Comparison of ENCODE assay signal across 11 cellular contexts in genomic region chr15:90981681-90982080, GRCh38. TPM values are rescaled to one million over a fixed set of nuclear protein-coding genes. Genes with fewer than 3 reads are reported as not detected.
DNase-seq lines count a peak whose midpoint lies in the region; ATAC-seq, FAIRE-seq and TF ChIP-seq lines count a peak whose summit lies in the region.
"Had no signal": no experiment of that assay in that cellular context is flagged by ENCODE, and none has a peak within 500 bp of the region (broad histone marks: within the 10 kb centered on the region; RNA-seq: fewer than 3 reads in every experiment).

No MANE protein-coding gene starts in this region.

- no peak overlapping the region for H3K4me3 ChIP-seq in pancreas
- H3K4me3 ChIP-seq: Peyer's patch, stomach had no signal

- H3K9me3 ChIP-seq in pancreas: no peaks in the 10 kb centered on the region
- H3K9me3 ChIP-seq: Peyer's patch, stomach had no signal

- peak; percentile 68 for ATAC-seq in HG02678 (IDR thresholded peaks at IDR 0.05; ENCODE audit: unreplicated experiment)
- peak; percentile 58 for ATAC-seq in HG03571 (IDR thresholded peaks at IDR 0.05; ENCODE audit: unreplicated experiment)
- ATAC-seq in pancreas: no peak
- ATAC-seq in foreskin keratinocyte: no peak

- H3K27ac ChIP-seq in pancreas (no peak overlapping the region), foreskin keratinocyte (no peak overlapping the region)
- H3K27ac ChIP-seq: Peyer's patch, stomach had no signal

- H3K4me1 ChIP-seq in pancreas: no peaks in the 10 kb centered on the region
- H3K4me1 ChIP-seq in foreskin keratinocyte: no peaks in the 10 kb centered on the region
- H3K4me1 ChIP-seq: Peyer's patch, stomach had no signal

- FAIRE-seq in GM19239 (lab: Jason Lieb, UNC): peak; percentile 89
- no peak for FAIRE-seq in pancreas (lab: Jason Lieb, UNC)
- no peak for FAIRE-seq in HTR-8/SVneo (lab: Jason Lieb, UNC)

- TF ChIP-seq CTCF in pancreas (IDR thresholded peaks at IDR 0.05): no peak
- TF ChIP-seq CTCF in foreskin keratinocyte (conservative IDR thresholded peaks at IDR 0.05): no peak

- intact Hi-C loops in pancreas (cut with DNase I): no loop called here
- intact Hi-C loops in head of caudate nucleus (cut with DNase I): no loop called here

- H3K27me3 ChIP-seq in pancreas (no peaks in the 10 kb centered on the region), foreskin keratinocyte (no peaks in the 10 kb centered on the region)
- H3K27me3 ChIP-seq: Peyer's patch, stomach had no signal

- peaks cover 0 to 8% (median 0%) of the 10 kb centered on the region in 3 donors for H3K36me3 ChIP-seq in pancreas
- H3K36me3 ChIP-seq: Peyer's patch had no signal

- DNase-seq in CD1c-positive myeloid dendritic cell (ENCODE audit: extremely low spot score) (peak; percentile 28), GM19239 (ENCODE audit: insufficient read length, low spot score) (no peak), pancreas (no peak), HTR-8/SVneo (ENCODE audit: insufficient read length, low spot score) (no peak), foreskin keratinocyte (no peak), head of caudate nucleus (no peak)
- DNase-seq: NCI-H1092, Peyer's patch, stomach had no signal

- WGBS in pancreas, 2 donors: 96 to 98% methylated on average over 6 of the region's 6 CpGs

RNA-seq across cellular contexts. Expression of gene PRC1, which starts 12.7 kb away (rescaled TPM):
- total RNA-seq in pancreas (1 to 10 TPM; 3.9 to 5.8 (median 4.8) TPM), foreskin keratinocyte (136 and 183 TPM in 2 replicates)
- polyA plus RNA-seq in pancreas (10 to 100 TPM in 1 of 2 donors, 1 to 10 TPM in 1; 5.1 to 12.7 TPM), foreskin keratinocyte (112 and 147 TPM in 2 replicates)

RNA-seq across cellular contexts. Expression of gene RCCD1, which starts 27.0 kb away (rescaled TPM):
- total RNA-seq in pancreas (10 to 100 TPM in 1 of 6 donors, 1 to 10 TPM in 5; 6.6 to 12.2 (median 7.8) TPM), foreskin keratinocyte (14.4 and 16.5 TPM in 2 replicates)
- polyA plus RNA-seq in pancreas (10 to 100 TPM in 1 of 2 donors, 1 to 10 TPM in 1; 9.0 to 11.9 TPM), foreskin keratinocyte (15.3 and 18.2 TPM in 2 replicates)

RNA-seq across cellular contexts. Expression of gene VPS33B, which starts 40.7 kb away (rescaled TPM):
- 1 to 10 TPM; 4.2 to 8.8 (median 5.9) TPM for total RNA-seq in pancreas
- 10 to 100 TPM; 11.6 to 18.9 TPM for polyA plus RNA-seq in pancreas
- 15.3 and 15.8 TPM in 2 replicates for total RNA-seq in foreskin keratinocyte
- 14.8 and 19.0 TPM in 2 replicates for polyA plus RNA-seq in foreskin keratinocyte

RNA-seq across cellular contexts. Expression of gene UNC45A, which starts 46.6 kb away (rescaled TPM):
- 10 to 100 TPM; 29.2 to 50.7 (median 32.2) TPM for total RNA-seq in pancreas
- 10 to 100 TPM; 50.0 to 51.3 TPM for polyA plus RNA-seq in pancreas
- 59.0 and 59.7 TPM in 2 replicates for total RNA-seq in foreskin keratinocyte
- polyA plus RNA-seq in foreskin keratinocyte: 46.5 and 52.5 TPM in 2 replicates

RNA-seq across cellular contexts. Expression of gene HDDC3, which starts 49.3 kb away (rescaled TPM):
- total RNA-seq in pancreas (10 to 100 TPM; 10.3 to 17.6 (median 13.3) TPM), foreskin keratinocyte (15.7 and 16.1 TPM in 2 replicates)
- polyA plus RNA-seq in pancreas (10 to 100 TPM; 16.6 to 20.9 TPM), foreskin keratinocyte (23.7 and 25.1 TPM in 2 replicates)

Comparison
In these comparisons a context has a peak if more than half of its experiments do, and no peak if none do; other contexts are left out.
1. ATAC-seq: peak in HG02678 (single experiment) and HG03571 (single experiment); none in pancreas (0 of 4) and foreskin keratinocyte (single experiment).
2. RNA of gene PRC1, which starts 12.7 kb away (total RNA-seq): 136 to 183 TPM in foreskin keratinocyte; 3.9 to 5.8 TPM in pancreas; every median in the first group is over 10 times any median in the second.